Comparison of ENCODE assay signal across 33 cellular contexts in genomic region chr4:168852387-168852786, GRCh38.
DNase-seq lines count a peak whose midpoint lies in the region; ATAC-seq, FAIRE-seq and TF ChIP-seq lines count a peak whose summit lies in the region.
"Had no signal": no experiment of that assay in that cellular context is flagged by ENCODE, and none has a peak within 500 bp of the region (broad histone marks: within the 10 kb centered on the region; RNA-seq: fewer than 3 reads in every experiment).

No MANE protein-coding gene starts in this region.

- H3K4me3 ChIP-seq in cardiac muscle cell (no peak overlapping the region), astrocyte (ENCODE audit: insufficient read depth, low read depth, low read length) (no peak overlapping the region), uterus (no peak overlapping the region)
- H3K4me3 ChIP-seq: neural progenitor cell, SJCRH30, upper lobe of right lung had no signal

- H3K4me3 Mint-ChIP-seq in astrocyte (ENCODE audit: unreplicated experiment), result no peak overlapping the region
- H3K4me3 Mint-ChIP-seq in osteocyte (ENCODE audit: unreplicated experiment), result no peak overlapping the region
- H3K4me3 Mint-ChIP-seq: activated naive CD8-positive, alpha-beta T cell treated with anti-CD3 and anti-CD28 coated beads for 36 hours; CD14-positive monocyte; neural progenitor cell had no signal

- no peaks in the 10 kb centered on the region for H3K27me3 ChIP-seq in cardiac muscle cell
- no peaks in the 10 kb centered on the region for H3K27me3 ChIP-seq in astrocyte (ENCODE audit: insufficient read depth, low read length)
- no peaks in the 10 kb centered on the region for H3K27me3 ChIP-seq in uterus
- H3K27me3 ChIP-seq: neural progenitor cell, SJCRH30, upper lobe of right lung had no signal

- peaks cover 56% of the 10 kb centered on the region for H4K20me1 ChIP-seq in astrocyte (ENCODE audit: insufficient read depth, low read length)

- no peaks in the 10 kb centered on the region for H3K27me3 Mint-ChIP-seq in astrocyte (ENCODE audit: low read depth, unreplicated experiment)
- H3K27me3 Mint-ChIP-seq in osteocyte (ENCODE audit: unreplicated experiment), result no peaks in the 10 kb centered on the region

- H3K27ac Mint-ChIP-seq in astrocyte (ENCODE audit: unreplicated experiment) (peak overlapping the region; percentile 98), osteocyte (ENCODE audit: unreplicated experiment) (peak overlapping the region; percentile 84)
- H3K27ac Mint-ChIP-seq: activated naive CD8-positive, alpha-beta T cell treated with anti-CD3 and anti-CD28 coated beads for 36 hours had no signal

- no peak overlapping the region for H2AFZ ChIP-seq in astrocyte (ENCODE audit: low read depth, low read length)
- H2AFZ ChIP-seq: neural progenitor cell, parathyroid adenoma had no signal

- peak overlapping the region; percentile 40 for H3K27ac ChIP-seq in cardiac muscle cell
- H3K27ac ChIP-seq in astrocyte (ENCODE audit: low read depth, low read length), result no peak overlapping the region
- H3K27ac ChIP-seq in uterus, result peak overlapping the region; percentile 98 to 99
- H3K27ac ChIP-seq: neural progenitor cell, parathyroid adenoma, VCaP had no signal

- no peaks in the 10 kb centered on the region for H3K36me3 ChIP-seq in cardiac muscle cell
- H3K36me3 ChIP-seq in astrocyte (ENCODE audit: insufficient read depth, low read length), result peaks cover 24% of the 10 kb centered on the region
- H3K36me3 ChIP-seq in uterus, result no peaks in the 10 kb centered on the region
- H3K36me3 ChIP-seq: upper lobe of right lung had no signal

- no peak overlapping the region for H3K9ac ChIP-seq in astrocyte (ENCODE audit: low read length)
- H3K9ac ChIP-seq: neural progenitor cell, parathyroid adenoma had no signal

- no peak for FAIRE-seq in astrocyte (lab: Jason Lieb, UNC)
- FAIRE-seq: G401.6 had no signal

- no peak overlapping the region for H3K4me2 ChIP-seq in astrocyte (ENCODE audit: low read length)
- H3K4me2 ChIP-seq: neural progenitor cell had no signal

- H3K9me3 ChIP-seq in cardiac muscle cell (ENCODE audit: low read depth) (no peaks in the 10 kb centered on the region), astrocyte (ENCODE audit: insufficient read depth, low read depth, low read length) (no peaks in the 10 kb centered on the region), uterus (no peaks in the 10 kb centered on the region)
- H3K9me3 ChIP-seq: Caco-2, SJCRH30, upper lobe of right lung had no signal

- DNase-seq in cardiac muscle cell (ENCODE audit: low read depth in 1 of 2, low spot score in 1 of 2), result no peak
- DNase-seq in Right ventricle myocardium superior, result no peak
- DNase-seq in astrocyte (ENCODE audit: low read depth), result no peak
- no peak for DNase-seq in osteocyte (ENCODE audit: extremely low spot score, unreplicated experiment)
- no peak for DNase-seq in uterus
- no peak for DNase-seq in KG1 (lab: John Stamatoyannopoulos, UW)
- DNase-seq in activated effector memory CD4-positive, alpha-beta T cell treated with Interleukin-2 at 50 U/mL for 16 hours, result no peak
- no peak for DNase-seq in AML-193 (lab: John Stamatoyannopoulos, UW)
- DNase-seq: 8988T; activated CD4-positive, alpha-beta T cell treated with anti-CD3 and anti-CD28 coated beads for 48 hours; activated CD8-positive, alpha-beta memory T cell treated with anti-CD3 and anti-CD28 coated beads for 24 hours; activated effector memory CD4-positive, alpha-beta T cell treated with anti-CD3 and anti-CD28 coated beads, Interleukin-2, amount 50 U/mL, for 16 hours; activated naive CD8-positive, alpha-beta T cell treated with anti-CD3 and anti-CD28 coated beads for 36 hours; anterior cingulate cortex; Caco-2; caudate nucleus; dermis blood vessel endothelial cell; DMS79; foreskin melanocyte; NCI-H1048; NCI-H1694 treated with DMSO at 0.1 percent for 48 hours; right cardiac atrium; SJCRH30; stimulated activated CD4-positive, alpha-beta T cell treated with anti-CD3 and anti-CD28 coated beads, Interleukin-4, amount 100 ng/mL, for 24 hours; SW 1271; T-helper 9 cell; upper lobe of right lung had no signal

- H3K36me3 Mint-ChIP-seq in astrocyte (ENCODE audit: low read depth, unreplicated experiment) (peaks cover 19% of the 10 kb centered on the region), osteocyte (ENCODE audit: unreplicated experiment) (peaks cover 36% of the 10 kb centered on the region)
- H3K36me3 Mint-ChIP-seq: activated naive CD8-positive, alpha-beta T cell treated with anti-CD3 and anti-CD28 coated beads for 36 hours; CD14-positive monocyte had no signal

- peaks cover 93% of the 10 kb centered on the region for H3K79me2 ChIP-seq in astrocyte (ENCODE audit: insufficient read depth, low read length)

- no peak for TF ChIP-seq POLR2A in uterus (IDR thresholded peaks at IDR 0.05)

- no peak for ATAC-seq in Right ventricle myocardium superior (ENCODE audit: poor library complexity)
- ATAC-seq: HCT116, right cardiac atrium, upper lobe of right lung had no signal

- H3K4me1 Mint-ChIP-seq in astrocyte (ENCODE audit: low read depth, unreplicated experiment) (peaks cover 79% of the 10 kb centered on the region), osteocyte (ENCODE audit: unreplicated experiment) (peaks cover 76% of the 10 kb centered on the region)

- TF ChIP-seq CTCF in cardiac muscle cell (IDR thresholded peaks at IDR 0.05; ENCODE audit: low read depth, low read length) (no peak), astrocyte (IDR thresholded peaks at IDR 0.05; ENCODE audit: insufficient read depth, low read depth, low read length) (no peak), osteocyte (IDR thresholded peaks at IDR 0.05) (no peak), uterus (IDR thresholded peaks at IDR 0.05) (no peak)

- intact Hi-C loops in Right ventricle myocardium superior (cut with DNase I) (no loop called here), uterus (cut with DNase I; ENCODE audit: low total_unique reads) (no loop called here)

- H3K4me1 ChIP-seq in cardiac muscle cell (ENCODE audit: low read depth), result peaks cover 38% of the 10 kb centered on the region
- H3K4me1 ChIP-seq in astrocyte (ENCODE audit: insufficient read depth, low read length), result peaks cover 41% of the 10 kb centered on the region
- H3K4me1 ChIP-seq in uterus, result peaks cover 3 to 19% of the 10 kb centered on the region in 2 donors

- no peaks in the 10 kb centered on the region for H3K9me3 Mint-ChIP-seq in astrocyte (ENCODE audit: unreplicated experiment)
- H3K9me3 Mint-ChIP-seq in osteocyte (ENCODE audit: unreplicated experiment), result no peaks in the 10 kb centered on the region
- H3K9me3 Mint-ChIP-seq: activated naive CD8-positive, alpha-beta T cell treated with anti-CD3 and anti-CD28 coated beads for 36 hours; CD14-positive monocyte; neural progenitor cell had no signal
